20 cellular contexts compared by ENCODE assay signal in genomic region chr17:13046361-13046760, GRCh38. TPM values are rescaled to one million over a fixed set of nuclear protein-coding genes. Genes with fewer than 3 reads are reported as not detected.
A peak's percentile ranks its signal among the peaks of the same experiment; 100 is the strongest.
DNase-seq lines count a peak whose midpoint lies in the region; ATAC-seq and TF ChIP-seq lines count a peak whose summit lies in the region.
"Had no signal": no experiment of that assay in that cellular context is flagged by ENCODE, and none has a peak within 500 bp of the region (broad histone marks: within the 10 kb centered on the region; RNA-seq: fewer than 3 reads in every experiment).

No MANE protein-coding gene starts in this region.

- H3K4me3 Mint-ChIP-seq in GM23338 = no peak overlapping the region
- H3K4me3 Mint-ChIP-seq: CD8-positive, alpha-beta T cell; HFFc6 had no signal

- no peak overlapping the region for H3K27ac ChIP-seq in BLaER1 treated with 17β-estradiol and CSF1 and Interleukin-3, amounts not matched to agents 10 nM and 100 nM
- H3K27ac ChIP-seq in GM23338 (ENCODE audit: low read depth) = no peak overlapping the region
- no peak overlapping the region for H3K27ac ChIP-seq in mesendoderm (ENCODE audit: low read depth, low read length)
- no peak overlapping the region for H3K27ac ChIP-seq in hepatocyte
- H3K27ac ChIP-seq: HL-60 had no signal

- H3K4me3 ChIP-seq in BLaER1 treated with 17β-estradiol and CSF1 and Interleukin-3, amounts not matched to agents 10 nM and 100 nM = no peak overlapping the region
- H3K4me3 ChIP-seq in GM23338 (no peak overlapping the region), mesendoderm (ENCODE audit: low read length) (no peak overlapping the region), hepatocyte (no peak overlapping the region)
- H3K4me3 ChIP-seq: GM12878, K562 had no signal

- no peaks in the 10 kb centered on the region for H3K27me3 ChIP-seq in BLaER1 treated with 17β-estradiol and CSF1 and Interleukin-3, amounts not matched to agents 10 nM and 100 nM
- H3K27me3 ChIP-seq in GM23338 (ENCODE audit: insufficient read depth) = no peaks in the 10 kb centered on the region
- H3K27me3 ChIP-seq in mesendoderm (ENCODE audit: insufficient read depth, low read length, poor library complexity) = no peaks in the 10 kb centered on the region
- H3K27me3 ChIP-seq in hepatocyte = no peaks in the 10 kb centered on the region

- H3K9me2 ChIP-seq in GM23338 (ENCODE audit: insufficient read depth) (peaks cover 18% of the 10 kb centered on the region; the same call in 1 of the 2 replicates), hepatocyte (replicated peaks; ENCODE audit: insufficient read depth) (no peaks in the 10 kb centered on the region)

- H2AFZ ChIP-seq in GM23338 (peak overlapping the region; percentile 74), hepatocyte (no peak overlapping the region)

- H2AK5ac ChIP-seq in mesendoderm (ENCODE audit: low read length) = no peak overlapping the region

- H3K4ac ChIP-seq in mesendoderm (ENCODE audit: low read depth, low read length) = peak overlapping the region; percentile 42

- DNase-seq in GM23338 (ENCODE audit: low spot score) (no peak), mesendoderm (no peak), superior temporal gyrus (ENCODE audit: extremely low spot score) (no peak), NCI-H1092 treated with DMSO at 0.1 percent for 48 hours (lab: John Stamatoyannopoulos, UW) (no peak), NCI-H146 (lab: John Stamatoyannopoulos, UW) (no peak), hepatocyte (ENCODE audit: low spot score) (no peak)
- DNase-seq: ACHN; AML-193; Calu3; CD8-positive, alpha-beta T cell; DMS79 treated with DMSO at 0.1 percent for 48 hours; EL; H7; HFFc6; IMR-90 had no signal

- H4K20me1 ChIP-seq in BLaER1 treated with 17β-estradiol and CSF1 and Interleukin-3, amounts not matched to agents 10 nM and 100 nM = no peaks in the 10 kb centered on the region
- H4K20me1 ChIP-seq in GM23338 (replicated peaks; ENCODE audit: insufficient read depth) = no peaks in the 10 kb centered on the region
- H4K20me1 ChIP-seq in hepatocyte (ENCODE audit: insufficient read depth, poor library complexity, severe bottlenecking) = no peaks in the 10 kb centered on the region

- no peaks in the 10 kb centered on the region for H3K36me3 ChIP-seq in BLaER1 treated with 17β-estradiol and CSF1 and Interleukin-3, amounts not matched to agents 10 nM and 100 nM
- H3K36me3 ChIP-seq in GM23338 (ENCODE audit: insufficient read depth) (no peaks in the 10 kb centered on the region), mesendoderm (ENCODE audit: control insufficient read depth, insufficient read depth, low read length) (no peaks in the 10 kb centered on the region), hepatocyte (replicated peaks; ENCODE audit: insufficient read depth, low read depth) (no peaks in the 10 kb centered on the region)

- H3K9me3 ChIP-seq in BLaER1 treated with 17β-estradiol and CSF1 and Interleukin-3, amounts not matched to agents 10 nM and 100 nM (replicated peaks in 1 of 11) = peaks cover 0 to 17% (median 0%) of the 10 kb centered on the region in 11 experiments; a peak in 6 of 22 replicates
- H3K9me3 ChIP-seq in hepatocyte (ENCODE audit: low read depth) = no peaks in the 10 kb centered on the region

- H2BK5ac ChIP-seq in mesendoderm (ENCODE audit: low read length) = no peak overlapping the region

- H3K79me1 ChIP-seq in mesendoderm (ENCODE audit: low read length) = no peaks in the 10 kb centered on the region

- H4K8ac ChIP-seq in mesendoderm (ENCODE audit: low read depth, low read length) = no peak overlapping the region

- H3F3A ChIP-seq in GM23338 (replicated peaks; ENCODE audit: low read depth) = no peaks in the 10 kb centered on the region

- peak overlapping the region; percentile 63 for H3K56ac ChIP-seq in mesendoderm (ENCODE audit: low read length)

- H3K27ac Mint-ChIP-seq in GM23338 = no peak overlapping the region
- H3K27ac Mint-ChIP-seq: CD8-positive, alpha-beta T cell; HFFc6 had no signal

- H3K79me2 ChIP-seq in GM23338 (replicated peaks; ENCODE audit: insufficient read depth) = no peaks in the 10 kb centered on the region
- no peaks in the 10 kb centered on the region for H3K79me2 ChIP-seq in mesendoderm (ENCODE audit: control insufficient read depth, insufficient read depth, low read length)
- H3K79me2 ChIP-seq in hepatocyte = no peaks in the 10 kb centered on the region

- H3K4me2 ChIP-seq in BLaER1 treated with 17β-estradiol and CSF1 and Interleukin-3, amounts not matched to agents 10 nM and 100 nM = peak overlapping the region in 7 of 11 experiments; percentile 57 to 66 (median 62); a peak in 11 of 22 replicates
- no peak overlapping the region for H3K4me2 ChIP-seq in GM23338
- no peak overlapping the region for H3K4me2 ChIP-seq in mesendoderm (ENCODE audit: low read length)
- no peak overlapping the region for H3K4me2 ChIP-seq in hepatocyte

- no peak overlapping the region for H3K18ac ChIP-seq in mesendoderm (ENCODE audit: low read length)

- no peak overlapping the region for H2BK120ac ChIP-seq in mesendoderm (ENCODE audit: low read depth, low read length)

- H3K23ac ChIP-seq in mesendoderm (ENCODE audit: low read length) = no peak overlapping the region

- TF ChIP-seq CTCF in GM23338 (conservative IDR thresholded peaks at IDR 0.05; ENCODE audit: low read depth in 2 of 2) (no peak), hepatocyte (IDR thresholded peaks at IDR 0.05; ENCODE audit: poor library complexity) (no peak)

- WGBS in mesendoderm (ENCODE audit: extremely low coverage, insufficient coverage, low lambda C conversion rate) = no CpG with 5 or more reads among the region's 12 CpGs
- WGBS in hepatocyte (ENCODE audit: low lambda C conversion rate, missing lambda C conversion rate) = 88% methylated on average over 12 of the region's 12 CpGs

- H2BK15ac ChIP-seq in mesendoderm (replicated peaks; ENCODE audit: low read depth) = no peak overlapping the region

- no peak for ATAC-seq in GM23338
- ATAC-seq: CD8-positive, alpha-beta T cell; GM12878; HCT116; K562 had no signal

- no peaks in the 10 kb centered on the region; the same call in 2 of the 3 replicates for H3K9me3 Mint-ChIP-seq in GM23338
- H3K9me3 Mint-ChIP-seq: CD8-positive, alpha-beta T cell; HFFc6 had no signal

- peaks cover 5% of the 10 kb centered on the region for H3K4me1 Mint-ChIP-seq in GM23338

- peaks cover 0 to 32% (median 23%) of the 10 kb centered on the region in 10 experiments; a peak in 15 of 20 replicates for H3K4me1 ChIP-seq in BLaER1 treated with 17β-estradiol and CSF1 and Interleukin-3, amounts not matched to agents 10 nM and 100 nM
- H3K4me1 ChIP-seq in GM23338 (ENCODE audit: insufficient read depth) (peaks cover 5% of the 10 kb centered on the region), mesendoderm (ENCODE audit: control insufficient read depth, low read depth, low read length) (peaks cover 10% of the 10 kb centered on the region), hepatocyte (ENCODE audit: insufficient read depth) (no peaks in the 10 kb centered on the region)

- no peak overlapping the region for H4K5ac ChIP-seq in mesendoderm (ENCODE audit: low read length)

- no peaks in the 10 kb centered on the region for H3K36me3 Mint-ChIP-seq in GM23338 (ENCODE audit: low read depth)
- H3K36me3 Mint-ChIP-seq: CD8-positive, alpha-beta T cell had no signal

- H3K9ac ChIP-seq in BLaER1 treated with 17β-estradiol and CSF1 and Interleukin-3, amounts not matched to agents 10 nM and 100 nM = no peak overlapping the region
- H3K9ac ChIP-seq in mesendoderm (ENCODE audit: low read length) = no peak overlapping the region

- peaks cover 9% of the 10 kb centered on the region for H3K27me3 Mint-ChIP-seq in GM23338 (ENCODE audit: insufficient read depth, low read depth, poor library complexity)

TF ChIP-seq in GM23338, 12 proteins besides CTCF, POLR2A, EP300 and RAD21 (continues in another document):
- TF ChIP-seq REST (IDR thresholded peaks at IDR 0.05; ENCODE audit: unreplicated experiment) = no peak
- no peak for TF ChIP-seq ZNF114 (CRISPR knock-in tag; IDR thresholded peaks at IDR 0.05)
- TF ChIP-seq, protein P1, sequence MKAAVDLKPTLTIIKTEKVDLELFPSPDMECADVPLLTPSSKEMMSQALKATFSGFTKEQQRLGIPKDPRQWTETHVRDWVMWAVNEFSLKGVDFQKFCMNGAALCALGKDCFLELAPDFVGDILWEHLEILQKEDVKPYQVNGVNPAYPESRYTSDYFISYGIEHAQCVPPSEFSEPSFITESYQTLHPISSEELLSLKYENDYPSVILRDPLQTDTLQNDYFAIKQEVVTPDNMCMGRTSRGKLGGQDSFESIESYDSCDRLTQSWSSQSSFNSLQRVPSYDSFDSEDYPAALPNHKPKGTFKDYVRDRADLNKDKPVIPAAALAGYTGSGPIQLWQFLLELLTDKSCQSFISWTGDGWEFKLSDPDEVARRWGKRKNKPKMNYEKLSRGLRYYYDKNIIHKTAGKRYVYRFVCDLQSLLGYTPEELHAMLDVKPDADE (IDR thresholded peaks at IDR 0.05) = no peak
- TF ChIP-seq POLR2AphosphoS5 (IDR thresholded peaks at IDR 0.05; ENCODE audit: low read depth) = no peak
- no peak for TF ChIP-seq EZH2phosphoT487 (IDR thresholded peaks at IDR 0.05; ENCODE audit: unreplicated experiment)

RNA-seq across cellular contexts. Expression of gene ELAC2, which starts 28.5 kb away (rescaled TPM):
- 158 and 203 TPM in 2 replicates for total RNA-seq in GM23338 (2014; rRNA removed; shearing (Covaris generic))
- polyA plus RNA-seq in GM23338 (2016; fragmentation: Nextera tagmentation; extraction: Ambion mirVana) (49.1 and 49.9 TPM in 2 replicates), hepatocyte (45.5 and 45.6 TPM in 2 replicates)
- polyA plus RNA-seq in mesendoderm (2013, experiment 1 of 2) = 80.8 TPM
- polyA plus RNA-seq in mesendoderm (2013, experiment 2 of 2) = 82.3 TPM
- 39.6 and 60.2 TPM in 2 replicates for total RNA-seq in hepatocyte

Comparison
In these comparisons a context has a peak if more than half of its experiments do, and no peak if none do; other contexts are left out.
1. H3K4me2 ChIP-seq: peak in BLaER1 treated with 17β-estradiol and CSF1 and Interleukin-3, amounts not matched to agents 10 nM and 100 nM (7 of 11); none in GM23338 (single experiment), mesendoderm (single experiment) and hepatocyte (single experiment).